Comparison of ENCODE assay signal across 1 cellular context in the genomic region with DNA sequence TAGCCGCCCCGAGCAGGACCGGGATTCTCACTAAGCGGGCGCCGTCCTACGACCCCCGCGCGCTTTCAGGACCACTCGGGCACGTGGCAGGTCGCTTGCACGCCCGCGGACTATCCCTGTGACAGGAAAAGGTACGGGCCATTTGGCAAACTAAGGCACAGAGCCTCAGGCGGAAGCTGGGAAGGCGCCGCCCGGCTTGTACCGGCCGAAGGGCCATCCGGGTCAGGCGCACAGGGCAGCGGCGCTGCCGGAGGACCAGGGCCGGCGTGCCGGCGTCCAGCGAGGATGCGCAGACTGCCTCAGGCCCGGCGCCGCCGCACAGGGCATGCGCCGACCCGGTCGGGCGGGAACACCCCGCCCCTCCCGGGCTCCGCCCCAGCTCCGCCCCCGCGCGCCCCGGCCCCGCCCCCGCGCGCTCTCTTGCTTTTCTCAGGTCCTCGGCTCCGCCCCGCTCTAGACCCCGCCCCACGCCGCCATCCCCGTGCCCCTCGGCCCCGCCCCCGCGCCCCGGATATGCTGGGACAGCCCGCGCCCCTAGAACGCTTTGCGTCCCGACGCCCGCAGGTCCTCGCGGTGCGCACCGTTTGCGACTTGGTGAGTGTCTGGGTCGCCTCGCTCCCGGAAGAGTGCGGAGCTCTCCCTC.
TF ChIP-seq lines count a peak whose summit lies in the region.

Gene MGMT, plus strand, starts transcription at position 539 of the 643 bp plus-strand sequence.

TF ChIP-seq in HepG2, 621 proteins besides CTCF, POLR2A, EP300 and RAD21 (continued from another document):
- TF ChIP-seq ZNF407 (CRISPR knock-in tag; IDR thresholded peaks at IDR 0.05; ENCODE audit: not compliant biosample characterization) (peak; percentile 60), SIN3A (IDR thresholded peaks at IDR 0.05; ENCODE audit: borderline replicate concordance, low read depth, low read length) (0 out of 2 replicates have a peak, but pooled peaks have one; percentile 26), ZNF605 (CRISPR knock-in tag; IDR thresholded peaks at IDR 0.05) (0 out of 2 replicates have a peak, but pooled peaks have one; percentile 19), CBX1 (IDR thresholded peaks at IDR 0.05; ENCODE audit: low read depth) (peak; percentile 56), ZBTB7B (CRISPR knock-in tag; IDR thresholded peaks at IDR 0.05) (0 out of 2 replicates have a peak, but pooled peaks have one; percentile 29), ZNF784 (CRISPR knock-in tag; IDR thresholded peaks at IDR 0.05; ENCODE audit: borderline replicate concordance) (peak; percentile 45; the same call in 1 of the 2 replicates), POLR2AphosphoS5 (IDR thresholded peaks at IDR 0.05; ENCODE audit: low read depth, low read length) (peak; percentile 62), AGO2 (optimal IDR thresholded peaks at IDR 0.05; ENCODE audit: low read depth, low read length) (peak; percentile 35), ZHX1 (CRISPR knock-in tag; IDR thresholded peaks at IDR 0.05; ENCODE audit: low read depth) (no peak), GABPA (IDR thresholded peaks at IDR 0.05; ENCODE audit: low read depth, low read length) (0 out of 2 replicates have a peak, but pooled peaks have one; percentile 10), GABPA (CRISPR knock-in tag; IDR thresholded peaks at IDR 0.05; ENCODE audit: low read depth) (no peak), IKZF4 (CRISPR knock-in tag; IDR thresholded peaks at IDR 0.05; ENCODE audit: borderline replicate concordance, low read depth, not compliant biosample characterization) (peak; percentile 64), ELF3 (CRISPR knock-in tag; IDR thresholded peaks at IDR 0.05) (0 out of 2 replicates have a peak, but pooled peaks have one; percentile 11), RELA (CRISPR knock-in tag; IDR thresholded peaks at IDR 0.05) (no peak), NFAT5 (CRISPR knock-in tag; IDR thresholded peaks at IDR 0.05) (0 out of 2 replicates have a peak, but pooled peaks have one; percentile 59), ZNF430 (CRISPR knock-in tag; IDR thresholded peaks at IDR 0.05) (peak; percentile 47; the same call in 1 of the 2 replicates)
- TF ChIP-seq, protein P1, sequence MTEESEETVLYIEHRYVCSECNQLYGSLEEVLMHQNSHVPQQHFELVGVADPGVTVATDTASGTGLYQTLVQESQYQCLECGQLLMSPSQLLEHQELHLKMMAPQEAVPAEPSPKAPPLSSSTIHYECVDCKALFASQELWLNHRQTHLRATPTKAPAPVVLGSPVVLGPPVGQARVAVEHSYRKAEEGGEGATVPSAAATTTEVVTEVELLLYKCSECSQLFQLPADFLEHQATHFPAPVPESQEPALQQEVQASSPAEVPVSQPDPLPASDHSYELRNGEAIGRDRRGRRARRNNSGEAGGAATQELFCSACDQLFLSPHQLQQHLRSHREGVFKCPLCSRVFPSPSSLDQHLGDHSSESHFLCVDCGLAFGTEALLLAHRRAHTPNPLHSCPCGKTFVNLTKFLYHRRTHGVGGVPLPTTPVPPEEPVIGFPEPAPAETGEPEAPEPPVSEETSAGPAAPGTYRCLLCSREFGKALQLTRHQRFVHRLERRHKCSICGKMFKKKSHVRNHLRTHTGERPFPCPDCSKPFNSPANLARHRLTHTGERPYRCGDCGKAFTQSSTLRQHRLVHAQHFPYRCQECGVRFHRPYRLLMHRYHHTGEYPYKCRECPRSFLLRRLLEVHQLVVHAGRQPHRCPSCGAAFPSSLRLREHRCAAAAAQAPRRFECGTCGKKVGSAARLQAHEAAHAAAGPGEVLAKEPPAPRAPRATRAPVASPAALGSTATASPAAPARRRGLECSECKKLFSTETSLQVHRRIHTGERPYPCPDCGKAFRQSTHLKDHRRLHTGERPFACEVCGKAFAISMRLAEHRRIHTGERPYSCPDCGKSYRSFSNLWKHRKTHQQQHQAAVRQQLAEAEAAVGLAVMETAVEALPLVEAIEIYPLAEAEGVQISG (CRISPR knock-in tag; IDR thresholded peaks at IDR 0.05): peak; percentile 25; the same call in 1 of the 2 replicates
- TF ChIP-seq, protein P2, sequence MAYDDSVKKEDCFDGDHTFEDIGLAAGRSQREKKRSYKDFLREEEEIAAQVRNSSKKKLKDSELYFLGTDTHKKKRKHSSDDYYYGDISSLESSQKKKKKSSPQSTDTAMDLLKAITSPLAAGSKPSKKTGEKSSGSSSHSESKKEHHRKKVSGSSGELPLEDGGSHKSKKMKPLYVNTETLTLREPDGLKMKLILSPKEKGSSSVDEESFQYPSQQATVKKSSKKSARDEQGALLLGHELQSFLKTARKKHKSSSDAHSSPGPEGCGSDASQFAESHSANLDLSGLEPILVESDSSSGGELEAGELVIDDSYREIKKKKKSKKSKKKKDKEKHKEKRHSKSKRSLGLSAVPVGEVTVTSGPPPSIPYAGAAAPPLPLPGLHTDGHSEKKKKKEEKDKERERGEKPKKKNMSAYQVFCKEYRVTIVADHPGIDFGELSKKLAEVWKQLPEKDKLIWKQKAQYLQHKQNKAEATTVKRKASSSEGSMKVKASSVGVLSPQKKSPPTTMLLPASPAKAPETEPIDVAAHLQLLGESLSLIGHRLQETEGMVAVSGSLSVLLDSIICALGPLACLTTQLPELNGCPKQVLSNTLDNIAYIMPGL (CRISPR knock-in tag; IDR thresholded peaks at IDR 0.05; ENCODE audit: borderline replicate concordance in 1 of 2, low read depth in 1 of 2): no peak
TF ChIP-seq in HepG2: peak in this region for 51.
